Comparison of ENCODE assay signal across 14 cellular contexts in genomic region chr15:92606126-92606835, GRCh38. TPM values are rescaled to one million over a fixed set of nuclear protein-coding genes. Genes with fewer than 3 reads are reported as not detected.
DNase-seq lines count a peak whose midpoint lies in the region; ATAC-seq and TF ChIP-seq lines count a peak whose summit lies in the region.
"Had no signal": no experiment of that assay in that cellular context is flagged by ENCODE, and none has a peak within 500 bp of the region (broad histone marks: within the 10 kb centered on the region; RNA-seq: fewer than 3 reads in every experiment).

No MANE protein-coding gene starts in this region.

- H3K4me3 ChIP-seq in RWPE2 (ENCODE audit: severe bottlenecking) (no peak overlapping the region), upper lobe of right lung (no peak overlapping the region)
- H3K4me3 ChIP-seq: GM12878 had no signal

- no peaks in the 10 kb centered on the region for H3K9me3 ChIP-seq in RWPE2 (ENCODE audit: severe bottlenecking)
- H3K9me3 ChIP-seq in upper lobe of right lung, result no peaks in the 10 kb centered on the region

- H3K4me1 ChIP-seq in RWPE2 (ENCODE audit: insufficient read depth, poor library complexity, severe bottlenecking) (no peaks in the 10 kb centered on the region), upper lobe of right lung (no peaks in the 10 kb centered on the region)

- peaks cover 18% of the 10 kb centered on the region for H3K36me3 Mint-ChIP-seq in WTC11
- H3K36me3 Mint-ChIP-seq: CD14-positive monocyte had no signal

- DNase-seq in NCI-H345 (lab: John Stamatoyannopoulos, UW), result peak; percentile 30
- no peak for DNase-seq in NCI-H345 treated with DMSO at 0.1 percent for 48 hours (lab: John Stamatoyannopoulos, UW; ENCODE audit: unreplicated experiment)
- DNase-seq in NCI-H187 treated with DMSO at 0.1 percent for 48 hours (lab: John Stamatoyannopoulos, UW), result peak; percentile 84
- peak; percentile 11 for DNase-seq in RWPE2 (ENCODE audit: low spot score)
- DNase-seq in sciatic nerve (ENCODE audit: low spot score), result peak; percentile 68
- no peak for DNase-seq in WTC11 (ENCODE audit: low spot score)
- no peak for DNase-seq in upper lobe of right lung
- DNase-seq: COR-L47, IMR-90, Kasumi-1, NCI-H2081 had no signal

- peaks cover 40% of the 10 kb centered on the region for H3K9me3 Mint-ChIP-seq in WTC11

- no peak overlapping the region for H3K4me3 Mint-ChIP-seq in WTC11
- H3K4me3 Mint-ChIP-seq: CD14-positive monocyte had no signal

- CTCF ChIA-PET in WTC11 (lab: Charles Lee), result no interaction called here

- no peak overlapping the region for H3K27ac Mint-ChIP-seq in WTC11

- H3K27me3 Mint-ChIP-seq in WTC11 (ENCODE audit: low read depth), result peaks cover 4% of the 10 kb centered on the region; the same call in 1 of the 2 replicates

- ATAC-seq in RWPE2 (ENCODE audit: low read depth), result no peak; the same call in 2 of the 3 replicates
- peak; percentile 90 for ATAC-seq in sciatic nerve
- ATAC-seq in WTC11, result no peak
- ATAC-seq in upper lobe of right lung, result no peak
- no peak for ATAC-seq in GM19463 (IDR thresholded peaks at IDR 0.05; ENCODE audit: unreplicated experiment)
- ATAC-seq: GM12878 had no signal

- H3K27ac ChIP-seq in RWPE2 (ENCODE audit: poor library complexity, severe bottlenecking), result no peak overlapping the region
- H3K27ac ChIP-seq in upper lobe of right lung, result no peak overlapping the region

- H3K36me3 ChIP-seq in RWPE2 (ENCODE audit: low read depth), result no peaks in the 10 kb centered on the region
- no peaks in the 10 kb centered on the region for H3K36me3 ChIP-seq in upper lobe of right lung

- intact Hi-C loops in sciatic nerve (cut with DNase I) (no loop called here), upper lobe of right lung (cut with DNase I) (no loop called here)

- H3K4me1 Mint-ChIP-seq in WTC11, result peaks cover 4% of the 10 kb centered on the region; the same call in 1 of the 2 replicates
- H3K4me1 Mint-ChIP-seq: CD14-positive monocyte had no signal

- TF ChIP-seq CTCF in RWPE2 (IDR thresholded peaks at IDR 0.05; ENCODE audit: poor library complexity, severe bottlenecking), result no peak
- TF ChIP-seq CTCF in WTC11 (IDR thresholded peaks at IDR 0.05), result no peak
- no peak for TF ChIP-seq CTCF in upper lobe of right lung (IDR thresholded peaks at IDR 0.05)

- H3K27me3 ChIP-seq in RWPE2 (ENCODE audit: insufficient read depth, poor library complexity, severe bottlenecking) (peaks cover 5% of the 10 kb centered on the region), upper lobe of right lung (no peaks in the 10 kb centered on the region)

- POLR2A ChIA-PET in WTC11 (lab: Charles Lee), result no interaction called here

TF ChIP-seq in WTC11, 78 proteins besides CTCF, POLR2A, EP300 and RAD21:
- TF ChIP-seq E2F5 (CRISPR knock-in tag; IDR thresholded peaks at IDR 0.05) (no peak), ZNF232 (CRISPR knock-in tag; IDR thresholded peaks at IDR 0.05) (no peak), NR2C2 (CRISPR knock-in tag; IDR thresholded peaks at IDR 0.05) (no peak), ZNF512 (CRISPR knock-in tag; IDR thresholded peaks at IDR 0.05; ENCODE audit: borderline replicate concordance) (no peak), ERG (CRISPR knock-in tag; IDR thresholded peaks at IDR 0.05) (no peak)
TF ChIP-seq in WTC11: peak in this region for 0.

RNA-seq across cellular contexts. Expression of gene FAM174B, which starts 49.3 kb away (rescaled TPM):
- 17.5 TPM for total RNA-seq in sciatic nerve
- total RNA-seq in WTC11 (2021), result 19.0 to 22.1 TPM (median 21.8 TPM) in 3 replicates
- total RNA-seq in upper lobe of right lung, result 62.9 TPM

Comparison
In these comparisons a context has a peak if more than half of its experiments do, and no peak if none do; other contexts are left out.
1. DNase-seq: peak in NCI-H345 (single experiment), NCI-H187 treated with DMSO at 0.1 percent for 48 hours (single experiment), RWPE2 (single experiment) and sciatic nerve (single experiment); none in NCI-H345 treated with DMSO at 0.1 percent for 48 hours (single experiment), WTC11 (single experiment) and upper lobe of right lung (single experiment).